19 cellular contexts compared by ENCODE assay signal in the genomic region with DNA sequence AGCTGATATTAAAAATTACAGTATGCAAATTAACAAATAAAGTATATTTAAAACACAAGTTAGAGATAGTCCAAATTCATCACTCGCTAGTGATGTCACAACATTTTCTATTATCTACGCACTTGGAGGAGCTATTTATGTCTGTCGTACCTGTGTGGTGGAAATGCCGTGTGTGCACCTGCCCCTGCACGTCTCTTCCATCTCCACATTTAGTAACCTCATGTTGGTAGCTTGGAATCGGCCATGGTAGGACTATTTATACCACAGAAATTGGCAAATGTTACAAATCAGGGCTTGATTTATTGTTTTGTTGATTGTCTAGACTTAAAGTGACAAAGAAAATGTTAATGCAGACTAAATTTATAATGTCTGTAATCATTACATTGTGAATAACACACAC.
DNase-seq lines count a peak whose midpoint lies in the region; ATAC-seq, FAIRE-seq and TF ChIP-seq lines count a peak whose summit lies in the region.
"Had no signal": no experiment of that assay in that cellular context is flagged by ENCODE, and none has a peak within 500 bp of the region (broad histone marks: within the 10 kb centered on the region; RNA-seq: fewer than 3 reads in every experiment).

No MANE protein-coding gene starts in this region.

- TF ChIP-seq CTCF in psoas muscle (IDR thresholded peaks at IDR 0.05), result no peak

- H3K36me3 ChIP-seq in psoas muscle (ENCODE audit: insufficient read depth in 1 of 2, low read depth in 1 of 2), result no peaks in the 10 kb centered on the region
- H3K36me3 ChIP-seq: BLaER1 treated with 17β-estradiol and CSF1 and Interleukin-3, amounts not matched to agents 10 nM and 100 nM had no signal

- peak; percentile 69 to 91 (median 80) for ATAC-seq in psoas muscle
- no peak for ATAC-seq in sciatic nerve
- no peak for ATAC-seq in GM18861 (IDR thresholded peaks at IDR 0.05; ENCODE audit: unreplicated experiment)
- ATAC-seq in HG03025 (IDR thresholded peaks at IDR 0.05; ENCODE audit: low FRiP score, unreplicated experiment), result no peak
- ATAC-seq: CD8-positive, alpha-beta T cell; GM12878; GM23338 had no signal

- no peaks in the 10 kb centered on the region for H3K4me1 ChIP-seq in psoas muscle
- H3K4me1 ChIP-seq: BLaER1 treated with 17β-estradiol and CSF1 and Interleukin-3, amounts not matched to agents 10 nM and 100 nM had no signal

- WGBS in psoas muscle, 3 donors, result 34 to 39% (median 37%) methylated on average over 6 of the region's 6 CpGs

- no peak overlapping the region for H3K4me3 ChIP-seq in psoas muscle
- H3K4me3 ChIP-seq: BLaER1 treated with 17β-estradiol and CSF1 and Interleukin-3, amounts not matched to agents 10 nM and 100 nM; GM12878; GM23338 had no signal

- intact Hi-C loops in psoas muscle (cut with DNase I), result no loop called here
- intact Hi-C loops in sciatic nerve (cut with DNase I), result no loop called here

- DNase-seq in COR-L47 (lab: John Stamatoyannopoulos, UW) (peak; percentile 19), NCI-H2081 (lab: John Stamatoyannopoulos, UW) (peak; percentile 64 to 87), psoas muscle (no peak), urothelium cell line (ENCODE audit: low spot score) (no peak), sciatic nerve (ENCODE audit: low spot score) (no peak)
- DNase-seq: 8988T; CD8-positive, alpha-beta T cell; DMS 273 treated with DMSO at 0.1 percent for 48 hours; DMS53; DND-41; EL; HCEC 1CT had no signal

- no peaks in the 10 kb centered on the region for H3K9me3 ChIP-seq in psoas muscle
- H3K9me3 ChIP-seq: BLaER1 treated with 17β-estradiol and CSF1 and Interleukin-3, amounts not matched to agents 10 nM and 100 nM had no signal

- peak; percentile 46 for FAIRE-seq in urothelium cell line (lab: Jason Lieb, UNC)
- FAIRE-seq: GM12878, H54 had no signal

- no peak overlapping the region for H3K27ac ChIP-seq in psoas muscle
- H3K27ac ChIP-seq: BLaER1 treated with 17β-estradiol and CSF1 and Interleukin-3, amounts not matched to agents 10 nM and 100 nM; HL-60 had no signal

- H3K27me3 ChIP-seq in psoas muscle (ENCODE audit: insufficient read depth in 3 of 3, low read length in 2 of 3), result no peaks in the 10 kb centered on the region
- H3K27me3 ChIP-seq: BLaER1 treated with 17β-estradiol and CSF1 and Interleukin-3, amounts not matched to agents 10 nM and 100 nM had no signal

Comparison
In these comparisons a context has a peak if more than half of its experiments do, and no peak if none do; other contexts are left out.
1. DNase-seq: peak in COR-L47 (single experiment) and NCI-H2081 (2 of 2); none in psoas muscle (0 of 2), urothelium cell line (single experiment) and sciatic nerve (single experiment).
2. ATAC-seq: peak in psoas muscle (4 of 4); none in sciatic nerve (single experiment), GM18861 (single experiment) and HG03025 (single experiment).